In the genomic region with DNA sequence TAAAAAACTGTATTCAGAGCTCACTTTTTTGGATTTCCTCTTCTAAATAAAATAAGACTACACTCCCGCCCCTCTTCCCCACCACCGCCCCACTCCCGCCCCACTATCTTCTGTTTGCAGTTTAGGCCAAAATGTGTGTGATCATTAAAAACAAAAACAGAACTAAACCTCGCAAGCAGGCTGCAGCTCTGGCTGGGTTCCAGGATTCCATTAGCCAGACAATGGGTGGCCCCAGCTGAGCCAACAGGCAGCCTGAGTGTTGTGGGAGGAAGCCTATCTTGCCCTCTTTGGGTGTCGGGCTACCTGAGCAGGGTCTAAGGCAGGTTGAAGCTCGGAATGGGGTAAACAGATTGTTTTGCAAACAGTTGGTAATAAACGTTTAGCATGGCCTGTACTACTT, we compare ENCODE assay signal across 8 cellular contexts. TPM values are rescaled to one million over a fixed set of nuclear protein-coding genes. Genes with fewer than 3 reads are reported as not detected.
DNase-seq lines count a peak whose midpoint lies in the region; ATAC-seq lines count a peak whose summit lies in the region.

No MANE protein-coding gene starts in this region.

- no peak for ATAC-seq in HG03196 (IDR thresholded peaks at IDR 0.05; ENCODE audit: unreplicated experiment)

- H2BK15ac ChIP-seq in mesendoderm (replicated peaks; ENCODE audit: low read depth) = no peak overlapping the region

- H3K9me3 ChIP-seq in trophoblast cell (ENCODE audit: insufficient read depth, low read depth, low read length) = no peaks in the 10 kb centered on the region

- H3K18ac ChIP-seq in mesendoderm (ENCODE audit: low read length) (peak overlapping the region; percentile 22), trophoblast cell (ENCODE audit: low read length) (no peak overlapping the region)

- no peak overlapping the region for H4K8ac ChIP-seq in mesendoderm (ENCODE audit: low read depth, low read length)
- H4K8ac ChIP-seq in trophoblast cell (ENCODE audit: low read depth, low read length) = no peak overlapping the region

- H3K4ac ChIP-seq in mesendoderm (ENCODE audit: low read depth, low read length) (no peak overlapping the region), trophoblast cell (ENCODE audit: low read depth, low read length) (no peak overlapping the region)

- H2AK5ac ChIP-seq in mesendoderm (ENCODE audit: low read length) = no peak overlapping the region
- H2AK5ac ChIP-seq in trophoblast cell (ENCODE audit: low read length) = no peak overlapping the region

- H2AFZ ChIP-seq in trophoblast cell (ENCODE audit: insufficient read depth, low read length, poor library complexity) = no peak overlapping the region

- H3K14ac ChIP-seq in trophoblast cell (ENCODE audit: low read length) = no peak overlapping the region

- H3K4me2 ChIP-seq in mesendoderm (ENCODE audit: low read length) (no peak overlapping the region), trophoblast cell (ENCODE audit: low read length) (no peak overlapping the region)

- no peak overlapping the region for H2BK12ac ChIP-seq in trophoblast cell (ENCODE audit: low read length)

- H3K27me3 ChIP-seq in mesendoderm (ENCODE audit: insufficient read depth, low read length, poor library complexity) (no peaks in the 10 kb centered on the region), trophoblast cell (ENCODE audit: insufficient read depth, low read length) (no peaks in the 10 kb centered on the region)

- H3K4me3 ChIP-seq in mesendoderm (ENCODE audit: low read length) (no peak overlapping the region), trophoblast cell (ENCODE audit: low read depth, low read length) (no peak overlapping the region)

- H3K23ac ChIP-seq in mesendoderm (ENCODE audit: low read length) (no peak overlapping the region), trophoblast cell (ENCODE audit: low read length) (no peak overlapping the region)

- H2BK5ac ChIP-seq in mesendoderm (ENCODE audit: low read length) = no peak overlapping the region
- no peak overlapping the region for H2BK5ac ChIP-seq in trophoblast cell (ENCODE audit: low read depth, low read length, poor library complexity)

- H2BK120ac ChIP-seq in mesendoderm (ENCODE audit: low read depth, low read length) = no peak overlapping the region
- H2BK120ac ChIP-seq in trophoblast cell (ENCODE audit: insufficient read depth, low read length, poor library complexity) = no peak overlapping the region

- peak overlapping the region; percentile 60 for H3K56ac ChIP-seq in mesendoderm (ENCODE audit: low read length)

- H3K36me3 ChIP-seq in mesendoderm (ENCODE audit: control insufficient read depth, insufficient read depth, low read length) (no peaks in the 10 kb centered on the region), trophoblast cell (ENCODE audit: control insufficient read depth in 1 of 2, insufficient read depth in 2 of 2, low read length in 2 of 2) (no peaks in the 10 kb centered on the region)

- no peak overlapping the region for H4K5ac ChIP-seq in mesendoderm (ENCODE audit: low read length)

- DNase-seq in ELR (ENCODE audit: low read depth) (peak; percentile 10), NCI-H2171 treated with DMSO at 0.1 percent for 48 hours (lab: John Stamatoyannopoulos, UW) (peak; percentile 95), cerebellar cortex (ENCODE audit: low spot score) (peak; percentile 13), mesendoderm (peak; percentile 46), trophoblast cell (no peak), AML-193 (lab: John Stamatoyannopoulos, UW) (no peak)
- DNase-seq in effector CD8-positive, alpha-beta T cell (lab: John Stamatoyannopoulos, UW) = no peak

- H3K27ac ChIP-seq in mesendoderm (ENCODE audit: low read depth, low read length) = no peak overlapping the region
- no peak overlapping the region for H3K27ac ChIP-seq in trophoblast cell (ENCODE audit: low read depth, low read length)

- no CpG with 5 or more reads among the region's 7 CpGs for WGBS in mesendoderm (ENCODE audit: extremely low coverage, insufficient coverage, low lambda C conversion rate)
- no CpG with 5 or more reads among the region's 7 CpGs for WGBS in trophoblast cell (ENCODE audit: extremely low coverage, insufficient coverage, insufficient read length)

- H3K79me2 ChIP-seq in mesendoderm (ENCODE audit: control insufficient read depth, insufficient read depth, low read length) = no peaks in the 10 kb centered on the region
- H3K79me2 ChIP-seq in trophoblast cell (ENCODE audit: control insufficient read depth, insufficient read depth, low read length, poor library complexity) = no peaks in the 10 kb centered on the region

- H3K79me1 ChIP-seq in mesendoderm (ENCODE audit: low read length) = no peaks in the 10 kb centered on the region
- no peaks in the 10 kb centered on the region for H3K79me1 ChIP-seq in trophoblast cell (ENCODE audit: low read length)

- no peak overlapping the region for H4K91ac ChIP-seq in trophoblast cell (ENCODE audit: low read depth, low read length)

- no peak overlapping the region for H4K12ac ChIP-seq in trophoblast cell (ENCODE audit: low read depth, low read length)

- H3K9ac ChIP-seq in mesendoderm (ENCODE audit: low read length) = no peak overlapping the region
- no peak overlapping the region for H3K9ac ChIP-seq in trophoblast cell (ENCODE audit: low read length)

- H3K4me1 ChIP-seq in mesendoderm (ENCODE audit: control insufficient read depth, low read depth, low read length) (no peaks in the 10 kb centered on the region), trophoblast cell (ENCODE audit: control insufficient read depth in 1 of 2, insufficient read depth in 2 of 2, low read length in 2 of 2) (peaks cover 0 to 2% of the 10 kb centered on the region in 2 experiments)

RNA-seq across cellular contexts. Expression of a gene that starts 41.7 kb away (rescaled TPM):
- polyA plus RNA-seq in mesendoderm (2013, experiment 1 of 2) = 18.5 TPM
- 21.7 TPM for polyA plus RNA-seq in mesendoderm (2013, experiment 2 of 2)
- 16.3 and 16.6 TPM in 2 replicates for polyA plus RNA-seq in trophoblast cell (2013)

Comparison
In these comparisons a context has a peak if more than half of its experiments do, and no peak if none do; other contexts are left out.
1. DNase-seq: peak in ELR (single experiment), NCI-H2171 treated with DMSO at 0.1 percent for 48 hours (single experiment), cerebellar cortex (single experiment) and mesendoderm (single experiment); none in effector CD8-positive, alpha-beta T cell (single experiment), trophoblast cell (0 of 2) and AML-193 (0 of 2).